27 cellular contexts compared by ENCODE assay signal in the genomic region with DNA sequence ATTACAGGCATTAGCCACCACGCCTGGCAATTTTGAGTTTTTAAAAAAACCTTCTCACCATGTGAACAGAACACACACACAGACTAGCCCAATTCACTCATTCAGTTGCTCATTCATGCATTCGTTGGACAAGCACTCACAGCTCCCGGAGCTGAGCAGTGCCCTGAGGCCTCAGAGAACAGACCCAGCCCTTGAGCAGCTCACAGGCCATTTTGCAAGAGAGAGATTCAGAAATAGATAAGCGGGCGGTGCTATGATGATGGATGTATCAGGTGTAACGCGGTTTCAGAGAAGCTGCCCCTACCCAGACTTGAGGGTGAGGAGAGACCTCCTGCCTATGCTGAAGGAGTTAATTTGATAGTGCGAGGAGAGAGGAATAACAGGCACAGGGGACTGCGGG.
"Had no signal": no experiment of that assay in that cellular context is flagged by ENCODE, and none has a peak within 500 bp of the region (broad histone marks: within the 10 kb centered on the region; RNA-seq: fewer than 3 reads in every experiment).

No MANE protein-coding gene starts in this region.

- H3K9me3 ChIP-seq: spleen, transverse colon had no signal

- H3K4me3 Mint-ChIP-seq: activated CD4-positive, alpha-beta T cell treated with anti-CD3 and anti-CD28 coated beads, Interleukin-2, amount 10 ng/mL, durations not matched to agents 24 days and 14 days; activated CD8-positive, alpha-beta T cell treated with anti-CD3 and anti-CD28 coated beads for 36 hours; activated naive CD8-positive, alpha-beta T cell; central memory CD8-positive, alpha-beta T cell; memory B cell; naive thymus-derived CD8-positive, alpha-beta T cell; neural crest cell; T-helper 1 cell treated with Interleukin-12 subunit alpha and Interleukin-12 subunit beta and Interleukin-4 antibody, amounts not matched to agents 30 μg/mL and 1 μg/mL, for 36 hours had no signal

- H3K27me3 ChIP-seq: spleen, transverse colon had no signal

- H3K27ac ChIP-seq: WERI-Rb-1 had no signal

- DNase-seq: activated CD4-positive, alpha-beta T cell treated with anti-CD3 and anti-CD28 coated beads, Interleukin-2, amount 10 ng/mL, durations not matched to agents 24 days and 14 days; activated CD4-positive, CD25-positive, alpha-beta regulatory T cell treated with anti-CD3 and anti-CD28 coated beads, Interleukin-2, amount 50 U/mL, for 72 hours; activated CD8-positive, alpha-beta T cell treated with anti-CD3 and anti-CD28 coated beads for 36 hours; activated naive CD4-positive, alpha-beta T cell; activated T-cell treated with anti-CD3 and anti-CD28 coated beads, Interleukin-2, amount 50 U/mL, for 48 hours; anterior cingulate cortex; dermis blood vessel endothelial cell; effector CD4-positive, alpha-beta T cell; left cardiac atrium; midbrain; naive thymus-derived CD8-positive, alpha-beta T cell; posterior cingulate gyrus; right cardiac atrium; stimulated activated naive CD4-positive, alpha-beta T cell treated with Interleukin-2 at 50 U/mL for 16 hours; T1000; transverse colon; WERI-Rb-1 had no signal

- H3K27me3 Mint-ChIP-seq: central memory CD8-positive, alpha-beta T cell; memory B cell had no signal

- H3K4me3 ChIP-seq: spleen, transverse colon had no signal

- H3K4me1 Mint-ChIP-seq: neural crest cell had no signal

- FAIRE-seq: bronchial epithelial cell, frontal cortex, keratinocyte, urothelium cell line had no signal

- ATAC-seq: activated CD8-positive, alpha-beta T cell treated with anti-CD3 and anti-CD28 coated beads for 36 hours; left cardiac atrium; naive thymus-derived CD8-positive, alpha-beta T cell; right cardiac atrium had no signal

- H3K27ac Mint-ChIP-seq: activated CD4-positive, alpha-beta T cell treated with anti-CD3 and anti-CD28 coated beads, Interleukin-2, amount 10 ng/mL, durations not matched to agents 24 days and 14 days; activated CD8-positive, alpha-beta T cell treated with anti-CD3 and anti-CD28 coated beads for 36 hours; activated naive CD8-positive, alpha-beta T cell; memory B cell; T-helper 1 cell treated with Interleukin-12 subunit alpha and Interleukin-12 subunit beta and Interleukin-4 antibody, amounts not matched to agents 30 μg/mL and 1 μg/mL, for 36 hours had no signal

- H3K36me3 ChIP-seq: transverse colon, WERI-Rb-1 had no signal
